Comparison of ENCODE assay signal across 15 cellular contexts in genomic region chr20:33919653-33920052, GRCh38.
DNase-seq lines count a peak whose midpoint lies in the region; ATAC-seq and TF ChIP-seq lines count a peak whose summit lies in the region.
"Had no signal": no experiment of that assay in that cellular context is flagged by ENCODE, and none has a peak within 500 bp of the region (broad histone marks: within the 10 kb centered on the region; RNA-seq: fewer than 3 reads in every experiment).

No MANE protein-coding gene starts in this region.

- no peak overlapping the region for H3K4me3 Mint-ChIP-seq in memory B cell
- H3K4me3 Mint-ChIP-seq: CD4-positive, alpha-beta memory T cell had no signal

- H3K36me3 Mint-ChIP-seq in memory B cell, result no peaks in the 10 kb centered on the region
- H3K36me3 Mint-ChIP-seq: CD4-positive, alpha-beta memory T cell had no signal

- H3K27me3 Mint-ChIP-seq in memory B cell, result peaks cover 5% of the 10 kb centered on the region

- H3K27ac Mint-ChIP-seq in memory B cell, result no peak overlapping the region
- H3K27ac Mint-ChIP-seq: IgD-negative memory B cell had no signal

- DNase-seq in GM12865 (ENCODE audit: low read depth) (peak; percentile 30), MV-4-11 (lab: John Stamatoyannopoulos, UW) (peak; percentile 88), SIG-M5 treated with dmso at 0.1 percent for 504 hours (lab: John Stamatoyannopoulos, UW; ENCODE audit: unreplicated experiment) (peak; percentile 98), memory B cell (ENCODE audit: low spot score in 2 of 2) (no peak)
- DNase-seq: CD4-positive, alpha-beta memory T cell; DMS79 treated with DMSO at 0.1 percent for 48 hours; NCI-H1417; NCI-H2029; NCI-H2171 treated with DMSO at 0.1 percent for 48 hours; NCI-H774; OCI-M1 had no signal

- H3K9me3 Mint-ChIP-seq in memory B cell, result no peaks in the 10 kb centered on the region
- H3K9me3 Mint-ChIP-seq: CD4-positive, alpha-beta memory T cell; IgD-negative memory B cell had no signal

- ATAC-seq in memory B cell (ENCODE audit: low read depth), result peak; percentile 69
- ATAC-seq in GM18873 (IDR thresholded peaks at IDR 0.05; ENCODE audit: low FRiP score, unreplicated experiment), result no peak
- ATAC-seq in HG03521 (IDR thresholded peaks at IDR 0.05; ENCODE audit: unreplicated experiment), result no peak
- no peak for ATAC-seq in GM19328 (IDR thresholded peaks at IDR 0.05; ENCODE audit: unreplicated experiment)

- no peak overlapping the region for H3K4me3 ChIP-seq in GM12865 (ENCODE audit: low read depth, low read length)

- H3K4me1 Mint-ChIP-seq in memory B cell, result peaks cover 14% of the 10 kb centered on the region

- no peak for TF ChIP-seq CTCF in GM12865 (IDR thresholded peaks at IDR 0.05; ENCODE audit: insufficient read depth, low read depth, low read length, missing control alignments)

Comparison
In these comparisons a context has a peak if more than half of its experiments do, and no peak if none do; other contexts are left out.
1. DNase-seq: peak in GM12865 (single experiment), MV-4-11 (single experiment) and SIG-M5 treated with dmso at 0.1 percent for 504 hours (single experiment); none in memory B cell (0 of 2).